23 cellular contexts compared by ENCODE assay signal in the genomic region with DNA sequence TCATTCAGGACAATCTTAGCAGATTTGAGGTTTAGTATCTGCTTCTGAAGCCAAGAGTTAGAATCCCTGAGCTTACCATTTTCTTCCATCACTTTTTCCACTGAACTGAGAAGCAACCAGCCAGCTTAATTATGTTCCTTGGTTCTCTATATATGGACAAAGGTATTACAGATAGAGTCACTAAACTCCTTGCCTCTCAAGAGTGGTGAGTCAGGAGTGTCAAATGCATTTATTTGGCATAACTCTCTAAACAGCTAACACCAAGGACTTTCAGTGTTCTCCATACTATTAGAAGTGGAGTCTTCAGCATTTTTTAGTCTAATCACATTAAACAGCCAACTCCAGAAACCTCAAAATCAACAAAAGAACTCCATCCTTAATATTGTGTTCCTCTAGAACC.
DNase-seq lines count a peak whose midpoint lies in the region; ATAC-seq and TF ChIP-seq lines count a peak whose summit lies in the region.
"Had no signal": no experiment of that assay in that cellular context is flagged by ENCODE, and none has a peak within 500 bp of the region (broad histone marks: within the 10 kb centered on the region; RNA-seq: fewer than 3 reads in every experiment).

No MANE protein-coding gene starts in this region.

- POLR2A ChIA-PET in T-cell (lab: Charles Lee), result no interaction called here
- POLR2A ChIA-PET in naive thymus-derived CD4-positive, alpha-beta T cell (lab: Charles Lee), result no interaction called here

- H3K4me3 Mint-ChIP-seq in T-cell, result no peak overlapping the region
- H3K4me3 Mint-ChIP-seq in naive thymus-derived CD4-positive, alpha-beta T cell, result no peak overlapping the region
- H3K4me3 Mint-ChIP-seq: activated naive CD8-positive, alpha-beta T cell treated with anti-CD3 and anti-CD28 coated beads, Interleukin-2, amount 50 U/mL, for 24 hours; B cell; central memory CD8-positive, alpha-beta T cell had no signal

- H3K9me3 ChIP-seq in RWPE2 (ENCODE audit: severe bottlenecking) (no peaks in the 10 kb centered on the region), fibroblast of lung (ENCODE audit: control insufficient read depth, insufficient read depth, low read depth, low read length) (no peaks in the 10 kb centered on the region)
- H3K9me3 ChIP-seq in naive thymus-derived CD4-positive, alpha-beta T cell (ENCODE audit: control insufficient read depth in 2 of 3, low read length in 3 of 3), result no peaks in the 10 kb centered on the region
- H3K9me3 ChIP-seq: heart left ventricle, stomach had no signal

- TF ChIP-seq CTCF in RWPE2 (IDR thresholded peaks at IDR 0.05; ENCODE audit: poor library complexity, severe bottlenecking) (no peak), fibroblast of lung (conservative IDR thresholded peaks at IDR 0.05 in 1 of 2, IDR thresholded peaks at IDR 0.05 in 1 of 2; ENCODE audit: low read depth in 1 of 2, low read length in 2 of 2) (no peak), retinal pigment epithelial cell (conservative IDR thresholded peaks at IDR 0.05; ENCODE audit: low read depth, low read length) (no peak)

- H3K27ac Mint-ChIP-seq in T-cell, result no peak overlapping the region
- no peak overlapping the region for H3K27ac Mint-ChIP-seq in naive thymus-derived CD4-positive, alpha-beta T cell
- H3K27ac Mint-ChIP-seq: activated naive CD8-positive, alpha-beta T cell treated with anti-CD3 and anti-CD28 coated beads, Interleukin-2, amount 50 U/mL, for 24 hours; B cell; progenitor cell of endocrine pancreas had no signal

- CTCF ChIA-PET in T-cell (lab: Charles Lee), result no interaction called here
- CTCF ChIA-PET in naive thymus-derived CD4-positive, alpha-beta T cell (lab: Charles Lee), result no interaction called here

- ATAC-seq in RWPE2 (ENCODE audit: low read depth) (peak; percentile 54; the same call in 1 of the 3 replicates), sciatic nerve (no peak), T-cell (replicated peaks in 1 of 4) (no peak), left cardiac atrium (no peak)
- no peak for ATAC-seq in naive thymus-derived CD4-positive, alpha-beta T cell
- ATAC-seq: activated naive CD8-positive, alpha-beta T cell treated with anti-CD3 and anti-CD28 coated beads, Interleukin-2, amount 50 U/mL, for 24 hours; esophagus mucosa; heart left ventricle; left ventricle myocardium superior had no signal

- no peak overlapping the region for H3K4me2 ChIP-seq in fibroblast of lung (ENCODE audit: extremely low read depth, insufficient read depth, low read length)

- H3K36me3 ChIP-seq in RWPE2 (ENCODE audit: low read depth) (no peaks in the 10 kb centered on the region), fibroblast of lung (ENCODE audit: control insufficient read depth, insufficient read depth, low read length) (no peaks in the 10 kb centered on the region)
- H3K36me3 ChIP-seq in naive thymus-derived CD4-positive, alpha-beta T cell (ENCODE audit: control insufficient read depth in 2 of 3, insufficient read depth in 3 of 3, low read length in 3 of 3), result no peaks in the 10 kb centered on the region
- H3K36me3 ChIP-seq: heart left ventricle, stomach had no signal

- H3K4me1 Mint-ChIP-seq in T-cell, result no peaks in the 10 kb centered on the region
- H3K4me1 Mint-ChIP-seq in naive thymus-derived CD4-positive, alpha-beta T cell, result no peaks in the 10 kb centered on the region
- H3K4me1 Mint-ChIP-seq: activated naive CD8-positive, alpha-beta T cell treated with anti-CD3 and anti-CD28 coated beads, Interleukin-2, amount 50 U/mL, for 24 hours; B cell; central memory CD8-positive, alpha-beta T cell had no signal

- H3K4me1 ChIP-seq in RWPE2 (ENCODE audit: insufficient read depth, poor library complexity, severe bottlenecking), result peaks cover 2% of the 10 kb centered on the region
- no peaks in the 10 kb centered on the region for H3K4me1 ChIP-seq in fibroblast of lung (ENCODE audit: control insufficient read depth, extremely low read depth, insufficient read depth, low read length)
- no peaks in the 10 kb centered on the region for H3K4me1 ChIP-seq in naive thymus-derived CD4-positive, alpha-beta T cell (ENCODE audit: control insufficient read depth in 2 of 2, insufficient read depth in 2 of 2, low read length in 2 of 2)
- H3K4me1 ChIP-seq: heart left ventricle had no signal

- no peaks in the 10 kb centered on the region for H3K36me3 Mint-ChIP-seq in T-cell
- no peaks in the 10 kb centered on the region for H3K36me3 Mint-ChIP-seq in naive thymus-derived CD4-positive, alpha-beta T cell

- H3K27me3 Mint-ChIP-seq in T-cell, result no peaks in the 10 kb centered on the region
- no peaks in the 10 kb centered on the region for H3K27me3 Mint-ChIP-seq in naive thymus-derived CD4-positive, alpha-beta T cell
- H3K27me3 Mint-ChIP-seq: activated naive CD8-positive, alpha-beta T cell treated with anti-CD3 and anti-CD28 coated beads, Interleukin-2, amount 50 U/mL, for 24 hours; B cell; central memory CD8-positive, alpha-beta T cell had no signal

- H2AFZ ChIP-seq in fibroblast of lung (ENCODE audit: low read length), result no peak overlapping the region

- DNase-seq in GM03348 (ENCODE audit: low spot score), result peak; percentile 9
- no peak for DNase-seq in RWPE2 (ENCODE audit: low spot score)
- DNase-seq in fibroblast of lung (ENCODE audit: low read depth in 2 of 2), result peak; percentile 49 to 90
- peak; percentile 48 for DNase-seq in retinal pigment epithelial cell (ENCODE audit: low read depth)
- DNase-seq in sciatic nerve (ENCODE audit: low spot score), result no peak
- no peak for DNase-seq in T-cell
- no peak for DNase-seq in naive thymus-derived CD4-positive, alpha-beta T cell
- no peak for DNase-seq in left cardiac atrium
- DNase-seq: activated CD4-positive, alpha-beta T cell treated with anti-CD3 and anti-CD28 coated beads, Interleukin-2, amount 50 U/mL, for 4 hours; activated effector memory CD4-positive, alpha-beta T cell treated with anti-CD3 and anti-CD28 coated beads, Interleukin-2, amount 50 U/mL, for 16 hours; activated naive CD8-positive, alpha-beta T cell treated with anti-CD3 and anti-CD28 coated beads, Interleukin-2, amount 50 U/mL, for 24 hours; heart left ventricle; left ventricle myocardium superior; NCI-H1930; SIG-M5; stimulated activated CD4-positive, alpha-beta T cell treated with anti-CD3 and anti-CD28 coated beads, Interleukin-4, amount 100 ng/mL, for 24 hours; stomach; T-helper 2 cell; trophoblast cell had no signal

- H3K9me3 Mint-ChIP-seq in T-cell, result no peaks in the 10 kb centered on the region
- no peaks in the 10 kb centered on the region for H3K9me3 Mint-ChIP-seq in naive thymus-derived CD4-positive, alpha-beta T cell
- H3K9me3 Mint-ChIP-seq: activated naive CD8-positive, alpha-beta T cell treated with anti-CD3 and anti-CD28 coated beads, Interleukin-2, amount 50 U/mL, for 24 hours; central memory CD8-positive, alpha-beta T cell had no signal

- no peak overlapping the region for H3K9ac ChIP-seq in fibroblast of lung (ENCODE audit: insufficient read depth, low read length)

- intact Hi-C loops in sciatic nerve (cut with DNase I) (no loop called here), left cardiac atrium (cut with DNase I) (no loop called here)
- intact Hi-C loops in naive thymus-derived CD4-positive, alpha-beta T cell (cut with micrococcal nuclease), result no loop called here

- no peaks in the 10 kb centered on the region for H3K27me3 ChIP-seq in RWPE2 (ENCODE audit: insufficient read depth, poor library complexity, severe bottlenecking)
- no peaks in the 10 kb centered on the region for H3K27me3 ChIP-seq in fibroblast of lung (ENCODE audit: control insufficient read depth, insufficient read depth, low read length)
- no peaks in the 10 kb centered on the region for H3K27me3 ChIP-seq in naive thymus-derived CD4-positive, alpha-beta T cell (ENCODE audit: control insufficient read depth in 2 of 2, insufficient read depth in 2 of 2, low read length in 2 of 2)
- H3K27me3 ChIP-seq: heart left ventricle, stomach had no signal

- H3K27ac ChIP-seq in RWPE2 (ENCODE audit: poor library complexity, severe bottlenecking) (no peak overlapping the region), fibroblast of lung (ENCODE audit: insufficient read depth, low read length) (no peak overlapping the region)
- no peak overlapping the region for H3K27ac ChIP-seq in naive thymus-derived CD4-positive, alpha-beta T cell (ENCODE audit: low read depth, low read length)
- H3K27ac ChIP-seq: heart left ventricle, stomach had no signal

- H4K20me1 ChIP-seq in fibroblast of lung (ENCODE audit: control insufficient read depth, extremely low read depth, insufficient read depth, low read length), result no peaks in the 10 kb centered on the region

- H3K4me3 ChIP-seq in RWPE2 (ENCODE audit: severe bottlenecking) (no peak overlapping the region), fibroblast of lung (replicated peaks in 1 of 4; ENCODE audit: control extremely low read depth in 1 of 4, insufficient read depth in 1 of 4, low read depth in 3 of 4, low read length in 4 of 4) (no peak overlapping the region), retinal pigment epithelial cell (ENCODE audit: low read length) (no peak overlapping the region)
- no peak overlapping the region for H3K4me3 ChIP-seq in naive thymus-derived CD4-positive, alpha-beta T cell (ENCODE audit: low read length)
- H3K4me3 ChIP-seq: heart left ventricle, stomach had no signal

- no peaks in the 10 kb centered on the region for H3K79me2 ChIP-seq in fibroblast of lung (ENCODE audit: control insufficient read depth, insufficient read depth, low read length)

Comparison
In these comparisons a context has a peak if more than half of its experiments do, and no peak if none do; other contexts are left out.
1. DNase-seq: peak in GM03348 (single experiment), fibroblast of lung (2 of 2) and retinal pigment epithelial cell (single experiment); none in RWPE2 (single experiment), sciatic nerve (single experiment), T-cell (0 of 34), naive thymus-derived CD4-positive, alpha-beta T cell (0 of 9) and left cardiac atrium (single experiment).